Comparison of ENCODE assay signal across 21 cellular contexts in the genomic region with DNA sequence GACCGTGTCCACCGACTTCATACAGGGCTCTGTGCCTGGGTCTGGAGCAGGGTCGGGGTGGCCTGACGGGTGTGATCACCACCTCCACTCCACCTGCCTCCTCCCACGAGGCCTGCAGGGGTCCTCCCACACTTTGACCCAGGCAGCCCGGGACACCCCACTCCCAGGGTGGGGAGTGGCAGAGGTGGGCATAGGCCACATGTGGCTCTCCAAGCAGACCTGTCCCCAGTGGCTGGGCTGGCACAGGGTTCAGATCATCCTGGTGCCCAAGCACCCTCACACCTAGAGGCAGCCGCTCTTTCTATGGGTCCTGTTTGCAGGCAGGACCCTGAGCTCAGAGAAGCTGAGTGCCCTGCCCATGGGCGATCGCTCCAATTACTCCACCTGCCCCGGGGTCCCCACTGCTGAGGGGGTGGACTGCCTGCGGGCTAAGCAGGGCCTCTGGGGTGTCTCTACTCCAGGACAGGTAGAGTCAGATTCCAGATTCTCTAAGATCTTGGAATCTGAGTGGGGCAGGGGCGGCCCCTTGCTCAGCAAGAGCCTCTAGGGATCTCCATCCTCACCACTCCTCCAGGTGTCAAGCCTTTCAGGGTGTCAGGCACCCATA. TPM values are rescaled to one million over a fixed set of nuclear protein-coding genes. Genes with fewer than 3 reads are reported as not detected.
DNase-seq lines count a peak whose midpoint lies in the region; TF ChIP-seq lines count a peak whose summit lies in the region.
"Had no signal": no experiment of that assay in that cellular context is flagged by ENCODE, and none has a peak within 500 bp of the region (broad histone marks: within the 10 kb centered on the region; RNA-seq: fewer than 3 reads in every experiment).

No MANE protein-coding gene starts in this region.

- H3K4me1 Mint-ChIP-seq in osteocyte (ENCODE audit: unreplicated experiment), result peaks cover 5% of the 10 kb centered on the region

- H3K36me3 Mint-ChIP-seq in osteocyte (ENCODE audit: unreplicated experiment), result no peaks in the 10 kb centered on the region

- no peak overlapping the region for H3K27ac Mint-ChIP-seq in osteocyte (ENCODE audit: unreplicated experiment)
- H3K27ac Mint-ChIP-seq: CD4-positive, alpha-beta T cell had no signal

- peaks cover 8% of the 10 kb centered on the region for H3K27me3 Mint-ChIP-seq in osteocyte (ENCODE audit: unreplicated experiment)

- in situ Hi-C loops in GM13976 (cut with MboI; ENCODE audit: low sequenced_read_pairs, unreplicated experiment), result loop anchor here (25.0 kb wide), 1 partner anchor 491 kb away; no protein-coding TSS in a partner anchor

- DNase-seq in activated CD8-positive, alpha-beta memory T cell treated with anti-CD3 and anti-CD28 coated beads for 24 hours, result peak; percentile 54
- no peak for DNase-seq in activated CD8-positive, alpha-beta memory T cell treated with anti-CD3 and anti-CD28 coated beads, Interleukin-2, amount 50 U/mL, for 4 hours
- DNase-seq in GM13976 (ENCODE audit: low spot score) (peak; percentile 16), osteocyte (ENCODE audit: extremely low spot score, unreplicated experiment) (peak; percentile 81), anterior cingulate cortex (lab: John Stamatoyannopoulos, UW) (no peak), DMS153 treated with DMSO at 0.1 percent for 48 hours (lab: John Stamatoyannopoulos, UW; ENCODE audit: unreplicated experiment) (no peak)
- peak; percentile 48 for DNase-seq in activated CD8-positive, alpha-beta memory T cell treated with anti-CD3 and anti-CD28 coated beads, Interleukin-2, amount 50 U/mL, for 48 hours
- DNase-seq in central memory CD4-positive, alpha-beta T cell, result no peak
- DNase-seq: AML-193; CD4-positive, alpha-beta T cell; DMS79 treated with DMSO at 0.1 percent for 48 hours; GOT3; MG63; NCI-H1092 treated with DMSO at 0.1 percent for 48 hours; NCI-H1694; NCI-H2107; NCI-H345; NCI-H526 treated with DMSO at 0.1 percent for 48 hours; NK-92 treated with Interleukin-12 subunit alpha and Interleukin-12 subunit beta, amount 100 ng/mL, for 24 hours; OCI-M1 had no signal

- no peak for TF ChIP-seq CTCF in GM13976 (IDR thresholded peaks at IDR 0.05; ENCODE audit: borderline replicate concordance, control extremely low read depth, extremely low read depth, insufficient read depth, missing control alignments)
- no peak for TF ChIP-seq CTCF in osteocyte (IDR thresholded peaks at IDR 0.05)

- no peak overlapping the region for H3K4me3 Mint-ChIP-seq in osteocyte (ENCODE audit: unreplicated experiment)
- H3K4me3 Mint-ChIP-seq: CD4-positive, alpha-beta T cell had no signal

- no peaks in the 10 kb centered on the region for H3K9me3 Mint-ChIP-seq in osteocyte (ENCODE audit: unreplicated experiment)
- H3K9me3 Mint-ChIP-seq: CD4-positive, alpha-beta T cell had no signal

RNA-seq across cellular contexts. Expression of gene NEURL3, which starts 1.4 kb away (rescaled TPM):
- not detected in 2 replicates for total RNA-seq in osteocyte
- total RNA-seq: A673; CD4-positive, alpha-beta T cell had no signal

RNA-seq across cellular contexts. Expression of gene ARID5A, which starts 32.8 kb away (rescaled TPM):
- 25.9 and 26.3 TPM in 2 replicates for total RNA-seq in osteocyte

Comparison
In these comparisons a context has a peak if more than half of its experiments do, and no peak if none do; other contexts are left out.
1. DNase-seq: peak in activated CD8-positive, alpha-beta memory T cell treated with anti-CD3 and anti-CD28 coated beads for 24 hours (single experiment), GM13976 (single experiment), activated CD8-positive, alpha-beta memory T cell treated with anti-CD3 and anti-CD28 coated beads, Interleukin-2, amount 50 U/mL, for 48 hours (single experiment) and osteocyte (single experiment); none in activated CD8-positive, alpha-beta memory T cell treated with anti-CD3 and anti-CD28 coated beads, Interleukin-2, amount 50 U/mL, for 4 hours (single experiment), anterior cingulate cortex (0 of 58), central memory CD4-positive, alpha-beta T cell (single experiment) and DMS153 treated with DMSO at 0.1 percent for 48 hours (single experiment).